Comparison of ENCODE assay signal across 16 cellular contexts in genomic region chr2:142834003-142834402, GRCh38. TPM values are rescaled to one million over a fixed set of nuclear protein-coding genes. Genes with fewer than 3 reads are reported as not detected.
DNase-seq lines count a peak whose midpoint lies in the region; ATAC-seq, FAIRE-seq and TF ChIP-seq lines count a peak whose summit lies in the region.
"Had no signal": no experiment of that assay in that cellular context is flagged by ENCODE, and none has a peak within 500 bp of the region (broad histone marks: within the 10 kb centered on the region; RNA-seq: fewer than 3 reads in every experiment).

No MANE protein-coding gene starts in this region.

- no peaks in the 10 kb centered on the region for H3K36me3 ChIP-seq in bronchial epithelial cell (ENCODE audit: control insufficient read depth, insufficient read depth, low read length)
- H3K36me3 ChIP-seq in heart left ventricle, result no peaks in the 10 kb centered on the region
- H3K36me3 ChIP-seq: thoracic aorta had no signal

- DNase-seq in AG08395 (ENCODE audit: low spot score), result peak; percentile 11
- DNase-seq in HT-29 (ENCODE audit: low spot score), result peak; percentile 13
- peak; percentile 65 for DNase-seq in bronchial epithelial cell (ENCODE audit: low read depth)
- DNase-seq in kidney glomerular epithelial cell (lab: John Stamatoyannopoulos, UW), result peak; percentile 11
- DNase-seq in natural killer cell treated with Interleukin-12 subunit alpha and Interleukin-12 subunit beta and Interleukin-15 and Interleukin-18, amount 100 ng/mL, for 72 hours (ENCODE audit: low spot score), result no peak
- DNase-seq in SHP77 treated with DMSO at 0.1 percent for 48 hours (lab: John Stamatoyannopoulos, UW), result no peak
- no peak for DNase-seq in heart left ventricle
- DNase-seq: activated CD8-positive, alpha-beta memory T cell treated with anti-CD3 and anti-CD28 coated beads, Interleukin-2, amount 50 U/mL, for 48 hours; activated naive CD4-positive, alpha-beta T cell treated with anti-CD3 and anti-CD28 coated beads, Interleukin-2, amount 50 U/mL, for 16 hours; caudate nucleus; endodermal cell; stimulated activated CD4-positive, alpha-beta T cell treated with anti-CD3 and anti-CD28 coated beads, Interleukin-15, amount 100 ng/mL, for 24 hours had no signal

- no peak for ATAC-seq in natural killer cell treated with Interleukin-12 subunit alpha and Interleukin-12 subunit beta and Interleukin-15 and Interleukin-18, amount 100 ng/mL, for 72 hours
- ATAC-seq in GM18511 (IDR thresholded peaks at IDR 0.05; ENCODE audit: unreplicated experiment) (no peak), heart left ventricle (no peak)

- no peaks in the 10 kb centered on the region for H3K9me3 Mint-ChIP-seq in natural killer cell treated with Interleukin-12 subunit alpha and Interleukin-12 subunit beta and Interleukin-15 and Interleukin-18, amount 100 ng/mL, for 72 hours

- H3K27me3 ChIP-seq in bronchial epithelial cell (ENCODE audit: control insufficient read depth, insufficient read depth, low read length), result no peaks in the 10 kb centered on the region
- no peaks in the 10 kb centered on the region for H3K27me3 ChIP-seq in heart left ventricle

- no peak for TF ChIP-seq CTCF in bronchial epithelial cell (IDR thresholded peaks at IDR 0.05; ENCODE audit: insufficient read depth, low read length, severe bottlenecking)
- no peak for TF ChIP-seq CTCF in heart left ventricle (IDR thresholded peaks at IDR 0.05)

- FAIRE-seq in bronchial epithelial cell (lab: Jason Lieb, UNC), result no peak
- FAIRE-seq: D721Med had no signal

- H3K4me1 ChIP-seq in heart left ventricle, result no peaks in the 10 kb centered on the region

- H3K9me3 ChIP-seq in heart left ventricle, result no peaks in the 10 kb centered on the region
- H3K9me3 ChIP-seq: thoracic aorta had no signal

- peaks cover 0 to 3% of the 10 kb centered on the region in 2 donors for H3K27me3 Mint-ChIP-seq in natural killer cell treated with Interleukin-12 subunit alpha and Interleukin-12 subunit beta and Interleukin-15 and Interleukin-18, amount 100 ng/mL, for 72 hours

- no peaks in the 10 kb centered on the region for H3K4me1 Mint-ChIP-seq in natural killer cell treated with Interleukin-12 subunit alpha and Interleukin-12 subunit beta and Interleukin-15 and Interleukin-18, amount 100 ng/mL, for 72 hours (ENCODE audit: low read depth in 2 of 2)

- intact Hi-C loops in heart left ventricle (cut with DNase I), result no loop called here

- no peaks in the 10 kb centered on the region for H3K36me3 Mint-ChIP-seq in natural killer cell treated with Interleukin-12 subunit alpha and Interleukin-12 subunit beta and Interleukin-15 and Interleukin-18, amount 100 ng/mL, for 72 hours

- H3K4me3 ChIP-seq in bronchial epithelial cell (ENCODE audit: low read depth, low read length) (no peak overlapping the region), heart left ventricle (no peak overlapping the region)
- H3K4me3 ChIP-seq: thoracic aorta had no signal

- TF ChIP-seq POLR2A in heart left ventricle (IDR thresholded peaks at IDR 0.05), result no peak

- H3K27ac ChIP-seq in heart left ventricle, result no peak overlapping the region
- H3K27ac ChIP-seq: thoracic aorta had no signal

- 80 to 90% (median 88%) methylated on average over 1 of the region's 1 CpG for WGBS in heart left ventricle, 4 donors

- H3K4me3 Mint-ChIP-seq in natural killer cell treated with Interleukin-12 subunit alpha and Interleukin-12 subunit beta and Interleukin-15 and Interleukin-18, amount 100 ng/mL, for 72 hours, result no peak overlapping the region
- H3K4me3 Mint-ChIP-seq: endodermal cell had no signal

- no peak overlapping the region for H3K27ac Mint-ChIP-seq in natural killer cell treated with Interleukin-12 subunit alpha and Interleukin-12 subunit beta and Interleukin-15 and Interleukin-18, amount 100 ng/mL, for 72 hours
- H3K27ac Mint-ChIP-seq: endodermal cell had no signal

RNA-seq across cellular contexts. Expression of gene KYNU, which starts 43.5 kb away (rescaled TPM):
- total RNA-seq in HT-29 (2014; rRNA removed; shearing (Covaris generic)), result 1.1 and 1.2 TPM in 2 replicates
- total RNA-seq in bronchial epithelial cell, result 30.3 and 31.4 TPM in 2 replicates
- under 1 TPM in 1 of 2 donors, not detected in 1; 0.56 TPM for total RNA-seq in natural killer cell treated with Interleukin-12 subunit alpha and Interleukin-12 subunit beta and Interleukin-15 and Interleukin-18, amount 100 ng/mL, for 72 hours
- 10 to 100 TPM in 1 of 9 donors, 1 to 10 TPM in 4, under 1 TPM in 4; 0.38 to 14.0 (median 1.1) TPM for total RNA-seq in heart left ventricle
- polyA plus RNA-seq in heart left ventricle, result under 1 TPM; 0.69 to 0.76 TPM
- total RNA-seq: T-helper 2 cell treated with Interferon-gamma antibody and Interleukin-4, amounts not matched to agents 100 ng/mL and 5 ng/mL, for 36 hours had no signal

Comparison
In these comparisons a context has a peak if more than half of its experiments do, and no peak if none do; other contexts are left out.
1. DNase-seq: peak in AG08395 (single experiment), HT-29 (single experiment), bronchial epithelial cell (single experiment) and kidney glomerular epithelial cell (single experiment); none in natural killer cell treated with Interleukin-12 subunit alpha and Interleukin-12 subunit beta and Interleukin-15 and Interleukin-18, amount 100 ng/mL, for 72 hours (single experiment), SHP77 treated with DMSO at 0.1 percent for 48 hours (single experiment) and heart left ventricle (0 of 5).